Comparison of ENCODE assay signal across 18 cellular contexts in genomic region chr2:29831560-29831959, GRCh38.
"Had no signal": no experiment of that assay in that cellular context is flagged by ENCODE, and none has a peak within 500 bp of the region (broad histone marks: within the 10 kb centered on the region; RNA-seq: fewer than 3 reads in every experiment).

No MANE protein-coding gene starts in this region.

- DNase-seq: dermis blood vessel endothelial cell; dorsolateral prefrontal cortex; effector CD4-positive, alpha-beta T cell; effector memory CD4-positive, alpha-beta T cell; heart left ventricle; hypothalamus; left cardiac atrium; left lung; left ventricle myocardium superior; lower lobe of right lung; mesenchymal stem cell; mucosa of descending colon; naive B cell had no signal

- H3K9me3 ChIP-seq: esophagus muscularis mucosa, left lung, lower lobe of right lung, mucosa of descending colon had no signal

- H3K4me3 ChIP-seq: coronary artery, dorsolateral prefrontal cortex, esophagus muscularis mucosa, gastroesophageal sphincter, heart left ventricle, hepatocyte, left lung, lower lobe of right lung, mucosa of descending colon had no signal

- H3K27me3 ChIP-seq: esophagus muscularis mucosa, gastroesophageal sphincter, heart left ventricle, hepatocyte, left lung had no signal

- H2AFZ ChIP-seq: hepatocyte had no signal

- H3K4me2 ChIP-seq: hepatocyte had no signal

- H3K36me3 ChIP-seq: esophagus muscularis mucosa, gastroesophageal sphincter, heart left ventricle, left lung, lower lobe of right lung had no signal

- H3K27ac ChIP-seq: coronary artery, dorsolateral prefrontal cortex, esophagus muscularis mucosa, foreskin keratinocyte, gastroesophageal sphincter, heart left ventricle, hepatocyte, left lung, lower lobe of right lung had no signal

- H3K79me2 ChIP-seq: hepatocyte had no signal
